ENCODE assay signal across 24 cellular contexts in genomic region chr10:106473129-106473528, GRCh38.
A peak's percentile ranks its signal among the peaks of the same experiment; 100 is the strongest.
DNase-seq lines count a peak whose midpoint lies in the region; ATAC-seq, FAIRE-seq and TF ChIP-seq lines count a peak whose summit lies in the region.
"Had no signal": no experiment of that assay in that cellular context is flagged by ENCODE, and none has a peak within 500 bp of the region (broad histone marks: within the 10 kb centered on the region; RNA-seq: fewer than 3 reads in every experiment).

No MANE protein-coding gene starts in this region.

- TF ChIP-seq POLR2A in A549 (IDR thresholded peaks at IDR 0.05; ENCODE audit: low read length): no peak

- POLR2A ChIA-PET in A549 (lab: Yijun Ruan, JAX): no interaction called here
- POLR2A ChIA-PET in HEK293 (lab: Yijun Ruan, JAX): no interaction called here

- ATAC-seq in A549 (no peak), RWPE2 (ENCODE audit: low read depth) (0 out of 3 replicates have a peak, but pooled peaks have one; percentile 44), GM18861 (IDR thresholded peaks at IDR 0.05; ENCODE audit: unreplicated experiment) (no peak), GM19455 (IDR thresholded peaks at IDR 0.05; ENCODE audit: unreplicated experiment) (no peak)
- ATAC-seq: GM12878 had no signal

- H3K4me1 ChIP-seq in A549 (no peaks in the 10 kb centered on the region), HEK293 (ENCODE audit: control insufficient read depth, insufficient read depth, low read length) (peaks cover 14% of the 10 kb centered on the region), RWPE2 (ENCODE audit: insufficient read depth, poor library complexity, severe bottlenecking) (peaks cover 4% of the 10 kb centered on the region)
- H3K4me1 ChIP-seq: BE2C, BLaER1 had no signal

- no peaks in the 10 kb centered on the region for H3K36me3 ChIP-seq in HEK293 (ENCODE audit: control insufficient read depth in 2 of 2, insufficient read depth in 1 of 2, low read length in 2 of 2)
- H3K36me3 ChIP-seq in RWPE2 (ENCODE audit: low read depth): no peaks in the 10 kb centered on the region
- H3K36me3 ChIP-seq: BE2C, BLaER1 had no signal

- H3K4me2 ChIP-seq in A549: no peak overlapping the region
- H3K4me2 ChIP-seq: BLaER1 had no signal

- no peaks in the 10 kb centered on the region for H3K27me3 ChIP-seq in RWPE2 (ENCODE audit: insufficient read depth, poor library complexity, severe bottlenecking)
- H3K27me3 ChIP-seq: BE2C, BLaER1 had no signal

- TF ChIP-seq RAD21 in A549 (conservative IDR thresholded peaks at IDR 0.05 in 1 of 2, IDR thresholded peaks at IDR 0.05 in 1 of 2): no peak

- no peak for FAIRE-seq in A549 (lab: Jason Lieb, UNC)
- FAIRE-seq: GM12878, GM12892, GM18507, GM19239 had no signal

- 3% methylated on average over 3 of the region's 3 CpGs for WGBS in A549 (ENCODE audit: missing lambda C conversion rate)

- H3K4me3 ChIP-seq in A549: no peak overlapping the region
- no peak overlapping the region for H3K4me3 ChIP-seq in HEK293 (ENCODE audit: low read depth, low read length)
- H3K4me3 ChIP-seq in RWPE2 (ENCODE audit: severe bottlenecking): no peak overlapping the region
- H3K4me3 ChIP-seq: BLaER1, GM12878 had no signal

- DNase-seq in A549 (ENCODE audit: low read depth in 1 of 2, low spot score in 1 of 2) (no peak), EL (peak; percentile 21), RWPE2 (ENCODE audit: low spot score) (no peak), ureter (ENCODE audit: low spot score) (no peak), amniotic stem cell (lab: John Stamatoyannopoulos, UW) (no peak)
- DNase-seq: ACHN; BE2C; C1 segment of cervical spinal cord; CD4-positive, alpha-beta memory T cell; CD4-positive, CD25-positive, alpha-beta regulatory T cell; CD8-positive, alpha-beta memory T cell; COR-L47; DMS 273 treated with DMSO at 0.1 percent for 48 hours; DMS79 treated with DMSO at 0.1 percent for 48 hours; GDM1 had no signal

- H3K9me3 ChIP-seq in A549: no peaks in the 10 kb centered on the region
- no peaks in the 10 kb centered on the region for H3K9me3 ChIP-seq in HEK293 (ENCODE audit: control insufficient read depth, insufficient read depth, low read depth, low read length)
- peaks cover 2% of the 10 kb centered on the region for H3K9me3 ChIP-seq in RWPE2 (ENCODE audit: severe bottlenecking)
- H3K9me3 ChIP-seq: BE2C, BLaER1 had no signal

- TF ChIP-seq CTCF in A549 (IDR thresholded peaks at IDR 0.05): no peak
- no peak for TF ChIP-seq CTCF in HEK293 (tag by site-specific recombination; IDR thresholded peaks at IDR 0.05)
- TF ChIP-seq CTCF in RWPE2 (IDR thresholded peaks at IDR 0.05; ENCODE audit: poor library complexity, severe bottlenecking): no peak

- CTCF ChIA-PET in A549 (lab: Yijun Ruan, JAX) (no interaction called here), HEK293 (lab: Yijun Ruan, JAX) (no interaction called here)

- no peak for TF ChIP-seq EP300 in A549 (IDR thresholded peaks at IDR 0.05)

- H3K27ac ChIP-seq in A549 (no peak overlapping the region), HEK293 (ENCODE audit: extremely low read depth, low read depth, low read length) (no peak overlapping the region), RWPE2 (ENCODE audit: poor library complexity, severe bottlenecking) (no peak overlapping the region)
- H3K27ac ChIP-seq: 22Rv1, BLaER1 had no signal

TF ChIP-seq in A549, 52 proteins besides CTCF, POLR2A, EP300 and RAD21:
- TF ChIP-seq RCOR1 (IDR thresholded peaks at IDR 0.05; ENCODE audit: low read depth, low read length) (no peak), MAZ (IDR thresholded peaks at IDR 0.05; ENCODE audit: borderline replicate concordance, low read depth, low read length) (no peak), ZC3H11A (IDR thresholded peaks at IDR 0.05) (peak; percentile 62), RFX5 (IDR thresholded peaks at IDR 0.05) (no peak)

TF ChIP-seq in HEK293, 187 proteins besides CTCF, POLR2A, EP300 and RAD21 (continues in another document):
- TF ChIP-seq, protein P1, sequence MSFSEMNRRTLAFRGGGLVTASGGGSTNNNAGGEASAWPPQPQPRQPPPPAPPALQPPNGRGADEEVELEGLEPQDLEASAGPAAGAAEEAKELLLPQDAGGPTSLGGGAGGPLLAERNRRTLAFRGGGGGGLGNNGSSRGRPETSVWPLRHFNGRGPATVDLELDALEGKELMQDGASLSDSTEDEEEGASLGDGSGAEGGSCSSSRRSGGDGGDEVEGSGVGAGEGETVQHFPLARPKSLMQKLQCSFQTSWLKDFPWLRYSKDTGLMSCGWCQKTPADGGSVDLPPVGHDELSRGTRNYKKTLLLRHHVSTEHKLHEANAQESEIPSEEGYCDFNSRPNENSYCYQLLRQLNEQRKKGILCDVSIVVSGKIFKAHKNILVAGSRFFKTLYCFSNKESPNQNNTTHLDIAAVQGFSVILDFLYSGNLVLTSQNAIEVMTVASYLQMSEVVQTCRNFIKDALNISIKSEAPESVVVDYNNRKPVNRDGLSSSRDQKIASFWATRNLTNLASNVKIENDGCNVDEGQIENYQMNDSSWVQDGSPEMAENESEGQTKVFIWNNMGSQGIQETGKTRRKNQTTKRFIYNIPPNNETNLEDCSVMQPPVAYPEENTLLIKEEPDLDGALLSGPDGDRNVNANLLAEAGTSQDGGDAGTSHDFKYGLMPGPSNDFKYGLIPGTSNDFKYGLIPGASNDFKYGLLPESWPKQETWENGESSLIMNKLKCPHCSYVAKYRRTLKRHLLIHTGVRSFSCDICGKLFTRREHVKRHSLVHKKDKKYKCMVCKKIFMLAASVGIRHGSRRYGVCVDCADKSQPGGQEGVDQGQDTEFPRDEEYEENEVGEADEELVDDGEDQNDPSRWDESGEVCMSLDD (tag by site-specific recombination; IDR thresholded peaks at IDR 0.05): no peak
- no peak for TF ChIP-seq ZNF544 (tag by site-specific recombination; IDR thresholded peaks at IDR 0.05)
- no peak for TF ChIP-seq EGR2 (tag by site-specific recombination; IDR thresholded peaks at IDR 0.05; ENCODE audit: low read depth)
- no peak for TF ChIP-seq ZNF239 (tag by site-specific recombination; IDR thresholded peaks at IDR 0.05)
- no peak for TF ChIP-seq ZFHX2 (tag by site-specific recombination; conservative IDR thresholded peaks at IDR 0.05)
- TF ChIP-seq ZBTB8A (tag by site-specific recombination; IDR thresholded peaks at IDR 0.05): peak; percentile 77
- peak; percentile 73 for TF ChIP-seq ZNF266 (tag by site-specific recombination; IDR thresholded peaks at IDR 0.05; ENCODE audit: low read depth)
- TF ChIP-seq ZNF571 (tag by site-specific recombination; IDR thresholded peaks at IDR 0.05): no peak
- no peak for TF ChIP-seq REPIN1 (tag by site-specific recombination; IDR thresholded peaks at IDR 0.05; ENCODE audit: low read depth)
- no peak for TF ChIP-seq MZF1 (tag by site-specific recombination; IDR thresholded peaks at IDR 0.05; ENCODE audit: borderline replicate concordance)
- no peak for TF ChIP-seq ZNF549 (tag by site-specific recombination; IDR thresholded peaks at IDR 0.05)
- peak; percentile 75 for TF ChIP-seq ZNF623 (tag by site-specific recombination; IDR thresholded peaks at IDR 0.05)
- TF ChIP-seq, protein P2, sequence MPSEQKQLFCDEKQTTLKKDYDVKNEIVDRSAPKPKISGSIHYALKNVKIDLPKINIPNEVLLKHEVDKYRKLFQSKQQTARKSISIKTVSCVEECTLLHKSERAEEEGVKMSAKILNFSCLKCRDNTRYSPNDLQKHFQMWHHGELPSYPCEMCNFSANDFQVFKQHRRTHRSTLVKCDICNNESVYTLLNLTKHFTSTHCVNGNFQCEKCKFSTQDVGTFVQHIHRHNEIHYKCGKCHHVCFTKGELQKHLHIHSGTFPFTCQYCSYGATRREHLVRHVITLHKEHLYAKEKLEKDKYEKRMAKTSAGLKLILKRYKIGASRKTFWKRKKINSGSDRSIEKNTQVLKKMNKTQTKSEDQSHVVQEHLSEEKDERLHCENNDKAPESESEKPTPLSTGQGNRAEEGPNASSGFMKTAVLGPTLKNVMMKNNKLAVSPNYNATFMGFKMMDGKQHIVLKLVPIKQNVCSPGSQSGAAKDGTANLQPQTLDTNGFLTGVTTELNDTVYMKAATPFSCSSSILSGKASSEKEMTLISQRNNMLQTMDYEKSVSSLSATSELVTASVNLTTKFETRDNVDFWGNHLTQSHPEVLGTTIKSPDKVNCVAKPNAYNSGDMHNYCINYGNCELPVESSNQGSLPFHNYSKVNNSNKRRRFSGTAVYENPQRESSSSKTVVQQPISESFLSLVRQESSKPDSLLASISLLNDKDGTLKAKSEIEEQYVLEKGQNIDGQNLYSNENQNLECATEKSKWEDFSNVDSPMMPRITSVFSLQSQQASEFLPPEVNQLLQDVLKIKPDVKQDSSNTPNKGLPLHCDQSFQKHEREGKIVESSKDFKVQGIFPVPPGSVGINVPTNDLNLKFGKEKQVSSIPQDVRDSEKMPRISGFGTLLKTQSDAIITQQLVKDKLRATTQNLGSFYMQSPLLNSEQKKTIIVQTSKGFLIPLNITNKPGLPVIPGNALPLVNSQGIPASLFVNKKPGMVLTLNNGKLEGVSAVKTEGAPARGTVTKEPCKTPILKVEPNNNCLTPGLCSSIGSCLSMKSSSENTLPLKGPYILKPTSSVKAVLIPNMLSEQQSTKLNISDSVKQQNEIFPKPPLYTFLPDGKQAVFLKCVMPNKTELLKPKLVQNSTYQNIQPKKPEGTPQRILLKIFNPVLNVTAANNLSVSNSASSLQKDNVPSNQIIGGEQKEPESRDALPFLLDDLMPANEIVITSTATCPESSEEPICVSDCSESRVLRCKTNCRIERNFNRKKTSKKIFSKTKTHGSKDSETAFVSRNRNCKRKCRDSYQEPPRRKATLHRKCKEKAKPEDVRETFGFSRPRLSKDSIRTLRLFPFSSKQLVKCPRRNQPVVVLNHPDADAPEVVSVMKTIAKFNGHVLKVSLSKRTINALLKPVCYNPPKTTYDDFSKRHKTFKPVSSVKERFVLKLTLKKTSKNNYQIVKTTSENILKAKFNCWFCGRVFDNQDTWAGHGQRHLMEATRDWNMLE (tag by site-specific recombination; conservative IDR thresholded peaks at IDR 0.05; ENCODE audit: low read depth): peak; percentile 85
- TF ChIP-seq ZXDB (tag by site-specific recombination; IDR thresholded peaks at IDR 0.05): peak; percentile 54; the same call in 1 of the 2 replicates
- no peak for TF ChIP-seq ZNF184 (tag by site-specific recombination; IDR thresholded peaks at IDR 0.05)
- no peak for TF ChIP-seq WT1 (tag by site-specific recombination; IDR thresholded peaks at IDR 0.05)
- TF ChIP-seq ZNF768 (tag by site-specific recombination; IDR thresholded peaks at IDR 0.05): no peak
- TF ChIP-seq ZIC2 (tag by site-specific recombination; IDR thresholded peaks at IDR 0.05): no peak
- no peak for TF ChIP-seq ZFP69B (tag by site-specific recombination; IDR thresholded peaks at IDR 0.05)
- no peak for TF ChIP-seq KLF7 (tag by site-specific recombination; IDR thresholded peaks at IDR 0.05; ENCODE audit: borderline replicate concordance)

Comparison
In these comparisons a context has a peak if more than half of its experiments do, and no peak if none do; other contexts are left out.
1. Of the 5 proteins assayed by ChIP-seq in both HEK293 and A549: peak only in HEK293: REST; only in A549: none; in both: none; in neither: 4.